Comparison of ENCODE assay signal across 8 cellular contexts in genomic region chr10:11611248-11612003, GRCh38. TPM values are rescaled to one million over a fixed set of nuclear protein-coding genes. Genes with fewer than 3 reads are reported as not detected.
A peak's percentile ranks its signal among the peaks of the same experiment; 100 is the strongest.
DNase-seq lines count a peak whose midpoint lies in the region; ATAC-seq, FAIRE-seq and TF ChIP-seq lines count a peak whose summit lies in the region.

USP6NL (minus strand) TSS chr10:11611650; CDS start chr10:11597634, 14,016 bp downstream.

- peak within 1 kb of the TSS; percentile 86 for H3K4me2 ChIP-seq in HepG2 (ENCODE audit: low read depth, low read length)

- no peak; the same call in 1 of the 2 replicates for TF ChIP-seq RAD21 in HepG2 (CRISPR knock-in tag; IDR thresholded peaks at IDR 0.05)

- POLR2A ChIA-PET in activated CD4-positive, alpha-beta T cell treated with anti-CD3 and anti-CD28 coated beads, Interleukin-2, amount 10 ng/mL, durations not matched to agents 7 days and 5 days (lab: Charles Lee) = no interaction called here
- POLR2A ChIA-PET in HepG2 (lab: Yijun Ruan, JAX) = interaction anchor here (0.9 kb wide), 1 partner anchor 88 kb away, joined by 3 read pairs; no protein-coding TSS in a partner anchor

- H3K4me3 Mint-ChIP-seq in activated CD4-positive, alpha-beta T cell treated with anti-CD3 and anti-CD28 coated beads, Interleukin-2, amount 10 ng/mL, durations not matched to agents 7 days and 5 days = peak within 1 kb of the TSS; percentile 85

- no TSS peak for BruUV-seq in HepG2 (replicated peaks; lab: Mats Ljungman, UMichigan)

- TF ChIP-seq POLR2A in HepG2 (IDR thresholded peaks at IDR 0.05; ENCODE audit: insufficient read depth in 1 of 2, low read depth in 2 of 2, low read length in 2 of 2) = peak; percentile 43 to 69

- peaks cover 67% of the 10 kb centered on the region for H3K4me1 ChIP-seq in HepG2 (ENCODE audit: insufficient read depth, low read length)

- peak; percentile 47 for ATAC-seq in GM18517 (IDR thresholded peaks at IDR 0.05; ENCODE audit: unreplicated experiment)
- peak; percentile 42 for ATAC-seq in HG03064 (IDR thresholded peaks at IDR 0.05; ENCODE audit: low read depth, unreplicated experiment)
- peak; percentile 88 for ATAC-seq in HepG2

- no peak for FAIRE-seq in HepG2 (lab: Jason Lieb, UNC)

- H3K27ac ChIP-seq in HepG2 (ENCODE audit: extremely low read length, insufficient read depth, low read length) = peak within 1 kb of the TSS; percentile 82

- H3K4me1 Mint-ChIP-seq in activated CD4-positive, alpha-beta T cell treated with anti-CD3 and anti-CD28 coated beads, Interleukin-2, amount 10 ng/mL, durations not matched to agents 7 days and 5 days = peaks cover 48% of the 10 kb centered on the region

- in situ Hi-C loops in ACHN (cut with HindIII; ENCODE audit: low pct_ligation_motif_present, low pct_unique_long_range_greater_than_20kb, low sequenced_read_pairs) (no loop called here), HepG2 (cut with HindIII; ENCODE audit: extremely low pct_ligation_motif_present, low pct_unique_long_range_greater_than_20kb) (loop anchor here (10.0 kb wide), 1 partner anchor 113 kb away; no protein-coding TSS in a partner anchor)

- H3K4me3 ChIP-seq in HepG2 (replicated peaks in 1 of 3; ENCODE audit: insufficient read depth in 1 of 3, low read depth in 2 of 3, low read length in 3 of 3) = peak within 1 kb of the TSS; percentile 90 to 96 (median 92)

- TF ChIP-seq EP300 in HepG2 (IDR thresholded peaks at IDR 0.05; ENCODE audit: low read depth in 2 of 2, low read length in 2 of 2) (no peak), HepG2 (CRISPR knock-in tag; IDR thresholded peaks at IDR 0.05; ENCODE audit: borderline replicate concordance) (no peak)

- peaks cover 8% of the 10 kb centered on the region for H3K9me3 Mint-ChIP-seq in activated CD4-positive, alpha-beta T cell treated with anti-CD3 and anti-CD28 coated beads, Interleukin-2, amount 10 ng/mL, durations not matched to agents 7 days and 5 days

- H3K9me3 ChIP-seq in HepG2 (ENCODE audit: low read length) = no peaks in the 10 kb centered on the region

- no peaks in the 10 kb centered on the region for H3K36me3 ChIP-seq in HepG2 (replicated peaks in 1 of 2; ENCODE audit: control insufficient read depth in 1 of 2, insufficient read depth in 2 of 2, low read length in 2 of 2)

- H3K27me3 Mint-ChIP-seq in activated CD4-positive, alpha-beta T cell treated with anti-CD3 and anti-CD28 coated beads, Interleukin-2, amount 10 ng/mL, durations not matched to agents 7 days and 5 days = peaks cover 34% of the 10 kb centered on the region

- peak within 1 kb of the TSS; percentile 86 for H3K9ac ChIP-seq in HepG2 (ENCODE audit: insufficient read depth, low read depth, low read length)

- H2AFZ ChIP-seq in HepG2 (ENCODE audit: low read length) = peak within 1 kb of the TSS; percentile 44

- H3K79me2 ChIP-seq in HepG2 (ENCODE audit: insufficient read depth, low read length) = peaks cover 45% of the 10 kb centered on the region

- H3K27ac Mint-ChIP-seq in activated CD4-positive, alpha-beta T cell treated with anti-CD3 and anti-CD28 coated beads, Interleukin-2, amount 10 ng/mL, durations not matched to agents 7 days and 5 days = peak within 1 kb of the TSS; percentile 84

- 3% methylated on average over 9 of the region's 106 CpGs for WGBS in HepG2 (ENCODE audit: low lambda C conversion rate)

- intact Hi-C loops in HepG2 (cut with micrococcal nuclease; ENCODE audit: unreplicated experiment) = loop anchor here (1.0 to 5.0 kb wide), 3 partner anchors 8 to 146 kb away; no protein-coding TSS in a partner anchor

- DNase-seq in ACHN (peak; percentile 85), NCI-H226 (peak; percentile 60), dermis microvascular lymphatic vessel endothelial cell (ENCODE audit: low read depth in 2 of 2) (peak; percentile 65 to 90), HepG2 (ENCODE audit: low spot score) (peak; percentile 70)
- DNase-seq in activated CD4-positive, alpha-beta T cell treated with anti-CD3 and anti-CD28 coated beads, Interleukin-2, amount 10 ng/mL, durations not matched to agents 7 days and 5 days = peak; percentile 56
- peak; percentile 43 to 54 for DNase-seq in stimulated activated CD4-positive, alpha-beta T cell treated with anti-CD3 and anti-CD28 coated beads, Interleukin-2, amount 100 ng/mL, for 48 hours

- no peaks in the 10 kb centered on the region; a peak in 1 of 5 replicates for H3K27me3 ChIP-seq in HepG2 (ENCODE audit: control insufficient read depth in 1 of 2, insufficient read depth in 2 of 2, low read length in 2 of 2)

- CTCF ChIA-PET in activated CD4-positive, alpha-beta T cell treated with anti-CD3 and anti-CD28 coated beads, Interleukin-2, amount 10 ng/mL, durations not matched to agents 7 days and 5 days (lab: Charles Lee) = interaction anchor here (0.7 to 1.7 kb wide), 2 partner anchors 17 to 1332 kb away, joined by 3 read pairs; no protein-coding TSS in a partner anchor
- CTCF ChIA-PET in HepG2 (lab: Yijun Ruan, JAX; ENCODE audit: low intra/inter-chr PET ratio, low total read pairs) = no interaction called here

- no peak for TF ChIP-seq CTCF in HepG2 (CRISPR knock-in tag; IDR thresholded peaks at IDR 0.05)

- no peaks in the 10 kb centered on the region for H4K20me1 ChIP-seq in HepG2 (ENCODE audit: insufficient read depth, low read length)

- no peaks in the 10 kb centered on the region for H3K36me3 Mint-ChIP-seq in activated CD4-positive, alpha-beta T cell treated with anti-CD3 and anti-CD28 coated beads, Interleukin-2, amount 10 ng/mL, durations not matched to agents 7 days and 5 days (ENCODE audit: low read depth)

TF ChIP-seq in HepG2, 621 proteins besides CTCF, POLR2A, EP300 and RAD21 (continues in another document):
- TF ChIP-seq TAF15 (IDR thresholded peaks at IDR 0.05; ENCODE audit: low read depth, low read length, poor library complexity, severe bottlenecking) (peak; percentile 19), ZBTB43 (CRISPR knock-in tag; conservative IDR thresholded peaks at IDR 0.05) (no peak), FOXK2 (IDR thresholded peaks at IDR 0.05) (no peak), NAIF1 (CRISPR knock-in tag; IDR thresholded peaks at IDR 0.05; ENCODE audit: borderline replicate concordance) (no peak), MED13 (CRISPR knock-in tag; IDR thresholded peaks at IDR 0.05) (0 out of 2 replicates have a peak, but pooled peaks have one; percentile 10), FIP1L1 (IDR thresholded peaks at IDR 0.05; ENCODE audit: borderline replicate concordance, insufficient read depth, low read depth, low read length) (no peak), LBX2 (CRISPR knock-in tag; IDR thresholded peaks at IDR 0.05; ENCODE audit: borderline replicate concordance) (no peak), PAX8 (CRISPR knock-in tag; IDR thresholded peaks at IDR 0.05; ENCODE audit: borderline replicate concordance) (no peak; the same call in 1 of the 2 replicates), ZNF180 (CRISPR knock-in tag; IDR thresholded peaks at IDR 0.05; ENCODE audit: borderline replicate concordance, low read depth) (no peak), ZNF343 (CRISPR knock-in tag; IDR thresholded peaks at IDR 0.05) (no peak), TCF7L2 (IDR thresholded peaks at IDR 0.05; ENCODE audit: low read depth, low read length) (no peak), SMC3 (IDR thresholded peaks at IDR 0.05; ENCODE audit: low read length) (no peak), ZNF672 (CRISPR knock-in tag; IDR thresholded peaks at IDR 0.05) (no peak), EEA1 (CRISPR knock-in tag; IDR thresholded peaks at IDR 0.05; ENCODE audit: borderline replicate concordance) (peak; percentile 39; the same call in 1 of the 2 replicates), CAMTA2 (CRISPR knock-in tag; IDR thresholded peaks at IDR 0.05; ENCODE audit: borderline replicate concordance) (no peak)

RNA-seq across cellular contexts. Expression of gene USP6NL, which starts in this region (rescaled TPM):
- 1 to 10 TPM; 3.1 to 4.0 TPM for total RNA-seq in activated CD4-positive, alpha-beta T cell treated with anti-CD3 and anti-CD28 coated beads, Interleukin-2, amount 10 ng/mL, durations not matched to agents 7 days and 5 days
- total RNA-seq in dermis microvascular lymphatic vessel endothelial cell (10.3 and 14.7 TPM in 2 replicates), HepG2 (2016; rRNA removed; fragmentation: Illumina TruSeq; extraction: Trizol) (22.9 and 26.2 TPM in 2 replicates)
- total RNA-seq in HepG2 (2016; cell fraction: cytosol; rRNA removed; fragmentation: Illumina TruSeq; extraction: Trizol; ENCODE audit: low read depth) = 6.3 and 6.6 TPM in 2 replicates
- 22.4 and 23.0 TPM in 2 replicates for total RNA-seq in HepG2 (2016; cell fraction: insoluble cytoplasmic fraction; rRNA removed; fragmentation: Illumina TruSeq; extraction: Trizol)
- 19.5 and 20.2 TPM in 2 replicates for total RNA-seq in HepG2 (2016; cell fraction: membrane; rRNA removed; fragmentation: Illumina TruSeq; extraction: Trizol)
- 24.0 and 25.4 TPM in 2 replicates for total RNA-seq in HepG2 (2016; cell fraction: nucleus; rRNA removed; fragmentation: Illumina TruSeq; extraction: Trizol)
- 10.0 and 10.5 TPM in 2 replicates for polyA plus RNA-seq in HepG2 (2011; rRNA removed)
- polyA plus RNA-seq in HepG2 (2011; cell fraction: cytosol; rRNA removed) = 7.8 and 8.5 TPM in 2 replicates
- 9.9 and 11.7 TPM in 2 replicates for polyA plus RNA-seq in HepG2 (2011; cell fraction: nucleus; rRNA removed)
- 11.7 and 11.8 TPM in 2 replicates for polyA plus RNA-seq in HepG2 (2012)
- 6.4 and 6.6 TPM in 2 replicates for polyA plus RNA-seq in HepG2 (2016; cell fraction: cytosol; fragmentation: Illumina TruSeq; extraction: Trizol; ENCODE audit: low read depth)
- polyA plus RNA-seq in HepG2 (2016; cell fraction: insoluble cytoplasmic fraction; fragmentation: Illumina TruSeq; extraction: Trizol; ENCODE audit: low read depth) = 21.5 and 23.7 TPM in 2 replicates
- polyA plus RNA-seq in HepG2 (2016; cell fraction: membrane; fragmentation: Illumina TruSeq; extraction: Trizol; ENCODE audit: low read depth) = 14.7 and 15.3 TPM in 2 replicates
- 17.9 and 18.1 TPM in 2 replicates for polyA plus RNA-seq in HepG2 (2016; cell fraction: nucleus; fragmentation: Illumina TruSeq; extraction: Trizol; ENCODE audit: insufficient read depth, low read depth)
- 7.3 and 18.7 TPM in 2 replicates for polyA minus RNA-seq in HepG2 (2011; rRNA and poly(A)+ RNA removed; ENCODE audit: low replicate concordance)
- 10.2 and 11.8 TPM in 2 replicates for polyA minus RNA-seq in HepG2 (2011; cell fraction: cytosol; rRNA and poly(A)+ RNA removed)
- polyA minus RNA-seq in HepG2 (2011; cell fraction: nucleus; rRNA and poly(A)+ RNA removed) = 45.0 and 45.6 TPM in 2 replicates

Comparison
In these comparisons a context has a peak if more than half of its experiments do, and no peak if none do; other contexts are left out.
1. Peak in every context shown above with its lines: DNase-seq, ATAC-seq, H3K4me3 ChIP-seq and H3K27ac ChIP-seq.